ENCODE assay signal across 1 cellular context in genomic region chr10:127797339-127797738, GRCh38.
TF ChIP-seq lines count a peak whose summit lies in the region.

No MANE protein-coding gene starts in this region.

TF ChIP-seq in GM12878, 131 proteins besides CTCF, POLR2A, EP300 and RAD21 (continued from another document):
- TF ChIP-seq USF2 (IDR thresholded peaks at IDR 0.05; ENCODE audit: borderline replicate concordance, low read depth, low read length), result no peak
- TF ChIP-seq ZZZ3 (IDR thresholded peaks at IDR 0.05; ENCODE audit: control insufficient read depth, insufficient read length, low read depth), result no peak
- TF ChIP-seq RAD51 (IDR thresholded peaks at IDR 0.05), result no peak
- no peak for TF ChIP-seq SRF (IDR thresholded peaks at IDR 0.05; ENCODE audit: low read depth in 2 of 2, low read length in 2 of 2)
- TF ChIP-seq TCF3 (IDR thresholded peaks at IDR 0.05; ENCODE audit: borderline replicate concordance, insufficient read depth, low read depth, low read length), result no peak
- no peak for TF ChIP-seq RB1 (IDR thresholded peaks at IDR 0.05; ENCODE audit: borderline replicate concordance)
- TF ChIP-seq BACH1 (IDR thresholded peaks at IDR 0.05; ENCODE audit: borderline replicate concordance), result no peak
- TF ChIP-seq HCFC1 (IDR thresholded peaks at IDR 0.05; ENCODE audit: low read length), result no peak
- TF ChIP-seq SREBF1 (IDR thresholded peaks at IDR 0.05; ENCODE audit: low read length), result no peak
- TF ChIP-seq MEF2B (IDR thresholded peaks at IDR 0.05; ENCODE audit: partially characterized antibody, poor library complexity, severe bottlenecking), result no peak
- TF ChIP-seq ZNF622 (IDR thresholded peaks at IDR 0.05), result no peak
